ENCODE assay signal across 1 cellular context in the genomic region with DNA sequence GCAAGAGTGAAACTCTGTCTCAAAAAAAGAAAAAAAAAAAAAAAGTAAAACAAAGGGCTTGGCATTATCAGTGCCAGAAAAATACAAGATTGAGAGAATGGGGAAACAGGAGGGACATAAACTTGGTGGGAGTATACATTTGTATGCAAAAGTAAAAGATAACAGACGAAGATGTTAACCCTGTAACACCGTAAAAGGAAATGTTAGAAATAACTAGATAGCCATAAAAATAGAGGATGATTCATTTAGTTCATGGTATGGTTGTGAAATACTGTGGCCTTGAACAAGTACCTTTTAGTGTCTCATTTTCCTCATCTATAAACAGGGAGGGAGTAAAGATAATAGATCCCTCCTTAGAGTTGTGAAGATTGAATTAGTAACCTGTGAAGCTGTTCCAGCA.
TF ChIP-seq lines count a peak whose summit lies in the region.

No MANE protein-coding gene starts in this region.

TF ChIP-seq in SK-N-SH treated with all-trans-retinoic acid at 6 μM for 48 hours, 23 proteins besides CTCF, POLR2A, EP300 and RAD21 (continued from another document):
- TF ChIP-seq, protein P1, sequence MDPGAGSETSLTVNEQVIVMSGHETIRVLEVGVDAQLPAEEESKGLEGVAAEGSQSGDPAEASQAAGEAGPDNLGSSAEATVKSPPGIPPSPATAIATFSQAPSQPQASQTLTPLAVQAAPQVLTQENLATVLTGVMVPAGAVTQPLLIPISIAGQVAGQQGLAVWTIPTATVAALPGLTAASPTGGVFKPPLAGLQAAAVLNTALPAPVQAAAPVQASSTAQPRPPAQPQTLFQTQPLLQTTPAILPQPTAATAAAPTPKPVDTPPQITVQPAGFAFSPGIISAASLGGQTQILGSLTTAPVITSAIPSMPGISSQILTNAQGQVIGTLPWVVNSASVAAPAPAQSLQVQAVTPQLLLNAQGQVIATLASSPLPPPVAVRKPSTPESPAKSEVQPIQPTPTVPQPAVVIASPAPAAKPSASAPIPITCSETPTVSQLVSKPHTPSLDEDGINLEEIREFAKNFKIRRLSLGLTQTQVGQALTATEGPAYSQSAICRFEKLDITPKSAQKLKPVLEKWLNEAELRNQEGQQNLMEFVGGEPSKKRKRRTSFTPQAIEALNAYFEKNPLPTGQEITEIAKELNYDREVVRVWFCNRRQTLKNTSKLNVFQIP (CRISPR knock-in tag; IDR thresholded peaks at IDR 0.05; ENCODE audit: borderline replicate concordance, low read depth) = no peak
- TF ChIP-seq GLIS3 (CRISPR knock-in tag; IDR thresholded peaks at IDR 0.05) (no peak), ZC3H10 (CRISPR knock-in tag; IDR thresholded peaks at IDR 0.05) (no peak), ZFP30 (CRISPR knock-in tag; IDR thresholded peaks at IDR 0.05) (no peak), TCF4 (CRISPR knock-in tag; IDR thresholded peaks at IDR 0.05; ENCODE audit: borderline replicate concordance) (no peak)
